29 cellular contexts compared by ENCODE assay signal in genomic region chr5:35252963-35253362, GRCh38.
"Had no signal": no experiment of that assay in that cellular context is flagged by ENCODE, and none has a peak within 500 bp of the region (broad histone marks: within the 10 kb centered on the region; RNA-seq: fewer than 3 reads in every experiment).

No MANE protein-coding gene starts in this region.

- DNase-seq: stimulated activated CD4-positive, alpha-beta T cell treated with anti-CD3 and anti-CD28 coated beads, Interleukin-2, amount 100 ng/mL, for 48 hours; stimulated activated CD4-positive, alpha-beta T cell treated with anti-CD3 and anti-CD28 coated beads, Interleukin-4, amount 100 ng/mL, for 1 hour; stimulated activated CD4-positive, alpha-beta T cell treated with anti-CD3 and anti-CD28 coated beads, Interleukin-4, amount 100 ng/mL, for 24 hours; stimulated activated CD4-positive, alpha-beta T cell treated with anti-CD3 and anti-CD28 coated beads, Interleukin-4, amount 100 ng/mL, for 4 hours; stimulated activated CD8-positive, alpha-beta memory T cell treated with anti-CD3 and anti-CD28 coated beads, Interleukin-4, amount 100 ng/mL, for 48 hours; stimulated activated naive B cell treated with anti-CD40 and anti-IgM and Interleukin-4, amounts not matched to agents 10 μg/mL and 1 μg/mL and 100 μg/mL, for 72 hours; stimulated activated naive CD4-positive, alpha-beta T cell; stimulated activated naive CD4-positive, alpha-beta T cell treated with Interleukin-2 at 50 U/mL for 16 hours; stimulated activated naive CD8-positive, alpha-beta T cell treated with anti-CD3 and anti-CD28 coated beads, Interleukin-15, amount 100 ng/mL, for 72 hours; stimulated activated naive CD8-positive, alpha-beta T cell treated with anti-CD3 and anti-CD28 coated beads, Interleukin-15, Interleukin-2, amounts not matched to agents 100 U/mL and 50 U/mL, for 24 hours; stomach; substantia nigra; testis; thyroid gland; tibial artery; transverse colon; trophoblast cell; upper lobe of left lung; upper lobe of right lung; uterus had no signal

- H3K36me3 ChIP-seq: stomach, suprapubic skin, thoracic aorta, thyroid gland, tibial artery, tibial nerve, transverse colon, upper lobe of left lung, upper lobe of right lung, uterus, vagina had no signal

- H3K27ac Mint-ChIP-seq: stimulated activated effector memory CD8-positive, alpha-beta T cell treated with anti-CD3 and anti-CD28 coated beads, Interleukin-12 subunit alpha, Interleukin-12 subunit beta, amount 100 ng/mL, for 72 hours; stimulated activated memory B cell treated with anti-CD40 and anti-IgM and Interleukin-4, amounts not matched to agents 10 μg/mL and 1 μg/mL and 100 μg/mL, for 72 hours; stimulated activated naive B cell treated with anti-CD40 and anti-IgM and Interleukin-4, amounts not matched to agents 10 μg/mL and 1 μg/mL and 100 μg/mL, for 72 hours; stimulated activated naive CD8-positive, alpha-beta T cell treated with anti-CD3 and anti-CD28 coated beads, Interleukin-15, amount 100 ng/mL, for 72 hours; stimulated activated naive CD8-positive, alpha-beta T cell treated with anti-CD3 and anti-CD28 coated beads, Interleukin-15, Interleukin-2, amounts not matched to agents 100 ng/mL and 50 ng/mL, for 24 hours; type B pancreatic cell had no signal

- H3K4me3 ChIP-seq: stomach, suprapubic skin, testis, thoracic aorta, thyroid gland, tibial artery, tibial nerve, transverse colon, upper lobe of left lung, upper lobe of right lung, uterus, vagina had no signal

- H3K27me3 ChIP-seq: stomach, suprapubic skin, testis, thyroid gland, tibial artery, tibial nerve, transverse colon, upper lobe of left lung, upper lobe of right lung, uterus, vagina had no signal

- ATAC-seq: stimulated activated effector memory CD8-positive, alpha-beta T cell treated with anti-CD3 and anti-CD28 coated beads, Interleukin-12 subunit alpha, Interleukin-12 subunit beta, amount 100 ng/mL, for 72 hours; stimulated activated memory B cell treated with anti-CD40 and anti-IgM and Interleukin-4, amounts not matched to agents 10 μg/mL and 1 μg/mL and 100 μg/mL, for 72 hours; stimulated activated naive B cell treated with anti-CD40 and anti-IgM and Interleukin-4, amounts not matched to agents 10 μg/mL and 1 μg/mL and 100 μg/mL, for 72 hours; stimulated activated naive CD8-positive, alpha-beta T cell treated with anti-CD3 and anti-CD28 coated beads, Interleukin-15, amount 100 ng/mL, for 72 hours; stimulated activated naive CD8-positive, alpha-beta T cell treated with anti-CD3 and anti-CD28 coated beads, Interleukin-15, Interleukin-2, amounts not matched to agents 100 U/mL and 50 U/mL, for 24 hours; upper lobe of right lung had no signal

- H3K4me1 ChIP-seq: testis, thyroid gland, upper lobe of right lung, uterus, vagina had no signal

- H3K4me3 Mint-ChIP-seq: stimulated activated effector memory CD8-positive, alpha-beta T cell treated with anti-CD3 and anti-CD28 coated beads, Interleukin-12 subunit alpha, Interleukin-12 subunit beta, amount 100 ng/mL, for 72 hours; stimulated activated memory B cell treated with anti-CD40 and anti-IgM and Interleukin-4, amounts not matched to agents 10 μg/mL and 1 μg/mL and 100 μg/mL, for 72 hours; stimulated activated naive B cell treated with anti-CD40 and anti-IgM and Interleukin-4, amounts not matched to agents 10 μg/mL and 1 μg/mL and 100 μg/mL, for 72 hours; stimulated activated naive CD8-positive, alpha-beta T cell treated with anti-CD3 and anti-CD28 coated beads, Interleukin-15, amount 100 ng/mL, for 72 hours; stimulated activated naive CD8-positive, alpha-beta T cell treated with anti-CD3 and anti-CD28 coated beads, Interleukin-15, Interleukin-2, amounts not matched to agents 100 ng/mL and 50 ng/mL, for 24 hours; type B pancreatic cell had no signal

- FAIRE-seq: urothelium cell line had no signal

- H3K9me3 Mint-ChIP-seq: type B pancreatic cell had no signal

- H3K36me3 Mint-ChIP-seq: stimulated activated effector memory CD8-positive, alpha-beta T cell treated with anti-CD3 and anti-CD28 coated beads, Interleukin-12 subunit alpha, Interleukin-12 subunit beta, amount 100 ng/mL, for 72 hours; type B pancreatic cell had no signal

- H3K27ac ChIP-seq: stomach, suprapubic skin, testis, thoracic aorta, thyroid gland, tibial artery, tibial nerve, transverse colon, upper lobe of left lung, upper lobe of right lung, uterus, vagina had no signal

- H3K4me1 Mint-ChIP-seq: stimulated activated effector memory CD8-positive, alpha-beta T cell treated with anti-CD3 and anti-CD28 coated beads, Interleukin-12 subunit alpha, Interleukin-12 subunit beta, amount 100 ng/mL, for 72 hours; stimulated activated naive B cell treated with anti-CD40 and anti-IgM and Interleukin-4, amounts not matched to agents 10 μg/mL and 1 μg/mL and 100 μg/mL, for 72 hours; stimulated activated naive CD8-positive, alpha-beta T cell treated with anti-CD3 and anti-CD28 coated beads, Interleukin-15, amount 100 ng/mL, for 72 hours had no signal

- H3K27me3 Mint-ChIP-seq: stimulated activated memory B cell treated with anti-CD40 and anti-IgM and Interleukin-4, amounts not matched to agents 10 μg/mL and 1 μg/mL and 100 μg/mL, for 72 hours; stimulated activated naive B cell treated with anti-CD40 and anti-IgM and Interleukin-4, amounts not matched to agents 10 μg/mL and 1 μg/mL and 100 μg/mL, for 72 hours; type B pancreatic cell had no signal

- H3K9me3 ChIP-seq: testis, thyroid gland, upper lobe of right lung, uterus, vagina had no signal
